Comparison of ENCODE assay signal across 2 cellular contexts in genomic region chr5:143016777-143017374, GRCh38.
TF ChIP-seq lines count a peak whose summit lies in the region.

No MANE protein-coding gene starts in this region.

TF ChIP-seq in Ishikawa, 13 proteins besides CTCF, POLR2A, EP300 and RAD21:
- no peak for TF ChIP-seq REST (IDR thresholded peaks at IDR 0.05; ENCODE audit: low read depth)
- TF ChIP-seq FOXM1 (IDR thresholded peaks at IDR 0.05; ENCODE audit: borderline replicate concordance, low read depth), result no peak
- TF ChIP-seq CREB1 (IDR thresholded peaks at IDR 0.05; ENCODE audit: low read depth), result no peak
- TF ChIP-seq ZBTB7A (IDR thresholded peaks at IDR 0.05; ENCODE audit: low read depth), result no peak
- TF ChIP-seq, protein P1, sequence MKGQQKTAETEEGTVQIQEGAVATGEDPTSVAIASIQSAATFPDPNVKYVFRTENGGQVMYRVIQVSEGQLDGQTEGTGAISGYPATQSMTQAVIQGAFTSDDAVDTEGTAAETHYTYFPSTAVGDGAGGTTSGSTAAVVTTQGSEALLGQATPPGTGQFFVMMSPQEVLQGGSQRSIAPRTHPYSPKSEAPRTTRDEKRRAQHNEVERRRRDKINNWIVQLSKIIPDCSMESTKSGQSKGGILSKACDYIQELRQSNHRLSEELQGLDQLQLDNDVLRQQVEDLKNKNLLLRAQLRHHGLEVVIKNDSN (IDR thresholded peaks at IDR 0.05), result no peak
- TF ChIP-seq, protein P2, sequence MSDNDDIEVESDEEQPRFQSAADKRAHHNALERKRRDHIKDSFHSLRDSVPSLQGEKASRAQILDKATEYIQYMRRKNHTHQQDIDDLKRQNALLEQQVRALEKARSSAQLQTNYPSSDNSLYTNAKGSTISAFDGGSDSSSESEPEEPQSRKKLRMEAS (IDR thresholded peaks at IDR 0.05), result no peak

TF ChIP-seq in H1, 55 proteins besides CTCF, POLR2A, EP300 and RAD21 (continued from another document):
- TF ChIP-seq BACH1 (IDR thresholded peaks at IDR 0.05; ENCODE audit: low read length), result no peak
